ENCODE assay signal across 1 cellular context in the genomic region with DNA sequence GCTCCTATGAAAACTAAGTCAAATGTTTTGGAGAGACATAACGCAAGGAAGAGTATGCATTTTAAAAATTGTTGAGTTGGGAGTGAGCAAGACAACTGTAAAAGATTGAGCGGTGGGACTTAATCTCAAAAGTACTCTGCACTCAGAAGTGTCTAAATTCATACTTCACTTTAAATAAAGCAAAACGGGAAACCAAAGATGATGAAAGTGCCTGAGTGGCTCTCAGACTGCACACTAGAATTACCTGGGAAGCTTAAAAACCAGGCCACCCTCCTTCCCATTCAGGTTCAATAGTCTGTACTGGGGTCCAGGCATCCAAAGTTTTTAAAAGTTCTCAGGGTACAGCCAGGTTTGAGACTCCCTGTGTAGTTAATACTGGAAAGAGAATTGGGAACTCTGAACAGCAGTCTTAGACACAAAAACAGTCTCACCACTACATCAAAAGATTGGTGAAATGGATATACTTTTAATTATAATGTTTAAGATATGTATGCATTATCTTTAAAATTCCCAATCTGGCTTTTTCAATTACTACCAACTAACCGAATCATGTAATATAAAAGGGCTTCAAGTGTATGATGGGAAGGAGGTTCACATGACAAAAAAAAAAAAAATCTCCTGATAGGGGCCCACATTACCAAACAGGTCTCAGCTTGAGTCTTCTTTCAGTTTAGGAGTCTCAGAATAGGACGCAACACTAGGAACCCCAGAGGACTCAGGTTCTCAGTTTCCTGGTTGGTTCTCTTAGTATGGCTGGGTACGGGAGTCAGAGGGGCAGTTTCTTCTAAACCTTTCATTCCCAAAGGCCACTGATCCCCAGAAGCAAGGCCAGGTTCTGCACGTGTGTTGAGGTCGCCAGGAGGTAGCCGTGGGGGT.
TF ChIP-seq lines count a peak whose summit lies in the region.

No MANE protein-coding gene starts in this region.

TF ChIP-seq in HEK293, 187 proteins besides CTCF, POLR2A, EP300 and RAD21 (continued from another document):
- TF ChIP-seq ZNF10 (tag by site-specific recombination; IDR thresholded peaks at IDR 0.05) (no peak), ZXDB (tag by site-specific recombination; IDR thresholded peaks at IDR 0.05) (no peak), ZNF175 (tag by site-specific recombination; IDR thresholded peaks at IDR 0.05) (no peak), ZBTB21 (tag by site-specific recombination; IDR thresholded peaks at IDR 0.05) (no peak), SALL2 (tag by site-specific recombination; IDR thresholded peaks at IDR 0.05; ENCODE audit: borderline replicate concordance) (no peak), ZNF624 (tag by site-specific recombination; IDR thresholded peaks at IDR 0.05) (no peak), ZNF174 (tag by site-specific recombination; IDR thresholded peaks at IDR 0.05) (no peak), ZNF169 (tag by site-specific recombination; IDR thresholded peaks at IDR 0.05) (no peak), ZFP69B (tag by site-specific recombination; IDR thresholded peaks at IDR 0.05) (peak; percentile 81; the same call in 1 of the 2 replicates), ZNF48 (tag by site-specific recombination; IDR thresholded peaks at IDR 0.05) (no peak), IKZF3 (tag by site-specific recombination; IDR thresholded peaks at IDR 0.05) (no peak), ZSCAN16 (tag by site-specific recombination; IDR thresholded peaks at IDR 0.05) (no peak), ZNF623 (tag by site-specific recombination; IDR thresholded peaks at IDR 0.05) (no peak), SCRT2 (tag by site-specific recombination; IDR thresholded peaks at IDR 0.05) (no peak), ZNF76 (tag by site-specific recombination; IDR thresholded peaks at IDR 0.05; ENCODE audit: borderline replicate concordance, low read depth) (0 out of 2 replicates have a peak, but pooled peaks have one; percentile 17), ZBTB1 (tag by site-specific recombination; IDR thresholded peaks at IDR 0.05) (no peak), ZBTB8A (tag by site-specific recombination; IDR thresholded peaks at IDR 0.05) (no peak), ZNF138 (tag by site-specific recombination; IDR thresholded peaks at IDR 0.05; ENCODE audit: borderline replicate concordance) (no peak), ZNF112 (tag by site-specific recombination; IDR thresholded peaks at IDR 0.05) (no peak), ZNF335 (tag by site-specific recombination; conservative IDR thresholded peaks at IDR 0.05) (peak; percentile 40), MZF1 (tag by site-specific recombination; IDR thresholded peaks at IDR 0.05; ENCODE audit: borderline replicate concordance) (no peak), ZNF626 (tag by site-specific recombination; IDR thresholded peaks at IDR 0.05) (no peak)
- TF ChIP-seq, protein P1, sequence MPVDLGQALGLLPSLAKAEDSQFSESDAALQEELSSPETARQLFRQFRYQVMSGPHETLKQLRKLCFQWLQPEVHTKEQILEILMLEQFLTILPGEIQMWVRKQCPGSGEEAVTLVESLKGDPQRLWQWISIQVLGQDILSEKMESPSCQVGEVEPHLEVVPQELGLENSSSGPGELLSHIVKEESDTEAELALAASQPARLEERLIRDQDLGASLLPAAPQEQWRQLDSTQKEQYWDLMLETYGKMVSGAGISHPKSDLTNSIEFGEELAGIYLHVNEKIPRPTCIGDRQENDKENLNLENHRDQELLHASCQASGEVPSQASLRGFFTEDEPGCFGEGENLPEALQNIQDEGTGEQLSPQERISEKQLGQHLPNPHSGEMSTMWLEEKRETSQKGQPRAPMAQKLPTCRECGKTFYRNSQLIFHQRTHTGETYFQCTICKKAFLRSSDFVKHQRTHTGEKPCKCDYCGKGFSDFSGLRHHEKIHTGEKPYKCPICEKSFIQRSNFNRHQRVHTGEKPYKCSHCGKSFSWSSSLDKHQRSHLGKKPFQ (tag by site-specific recombination; IDR thresholded peaks at IDR 0.05) = no peak
- TF ChIP-seq, protein P2, sequence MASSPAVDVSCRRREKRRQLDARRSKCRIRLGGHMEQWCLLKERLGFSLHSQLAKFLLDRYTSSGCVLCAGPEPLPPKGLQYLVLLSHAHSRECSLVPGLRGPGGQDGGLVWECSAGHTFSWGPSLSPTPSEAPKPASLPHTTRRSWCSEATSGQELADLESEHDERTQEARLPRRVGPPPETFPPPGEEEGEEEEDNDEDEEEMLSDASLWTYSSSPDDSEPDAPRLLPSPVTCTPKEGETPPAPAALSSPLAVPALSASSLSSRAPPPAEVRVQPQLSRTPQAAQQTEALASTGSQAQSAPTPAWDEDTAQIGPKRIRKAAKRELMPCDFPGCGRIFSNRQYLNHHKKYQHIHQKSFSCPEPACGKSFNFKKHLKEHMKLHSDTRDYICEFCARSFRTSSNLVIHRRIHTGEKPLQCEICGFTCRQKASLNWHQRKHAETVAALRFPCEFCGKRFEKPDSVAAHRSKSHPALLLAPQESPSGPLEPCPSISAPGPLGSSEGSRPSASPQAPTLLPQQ (tag by site-specific recombination; IDR thresholded peaks at IDR 0.05) = peak; percentile 91
- TF ChIP-seq, protein P3, sequence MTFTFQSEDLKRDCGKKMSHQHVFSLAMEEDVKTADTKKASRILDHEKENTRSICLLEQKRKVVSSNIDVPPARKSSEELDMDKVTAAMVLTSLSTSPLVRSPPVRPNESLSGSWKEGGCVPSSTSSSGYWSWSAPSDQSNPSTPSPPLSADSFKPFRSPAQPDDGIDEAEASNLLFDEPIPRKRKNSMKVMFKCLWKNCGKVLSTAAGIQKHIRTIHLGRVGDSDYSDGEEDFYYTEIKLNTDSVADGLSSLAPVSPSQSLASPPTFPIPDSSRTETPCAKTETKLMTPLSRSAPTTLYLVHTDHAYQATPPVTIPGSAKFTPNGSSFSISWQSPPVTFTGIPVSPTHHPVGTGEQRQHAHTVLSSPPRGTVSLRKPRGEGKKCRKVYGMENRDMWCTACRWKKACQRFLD (tag by site-specific recombination; IDR thresholded peaks at IDR 0.05) = no peak
- TF ChIP-seq, protein P4, sequence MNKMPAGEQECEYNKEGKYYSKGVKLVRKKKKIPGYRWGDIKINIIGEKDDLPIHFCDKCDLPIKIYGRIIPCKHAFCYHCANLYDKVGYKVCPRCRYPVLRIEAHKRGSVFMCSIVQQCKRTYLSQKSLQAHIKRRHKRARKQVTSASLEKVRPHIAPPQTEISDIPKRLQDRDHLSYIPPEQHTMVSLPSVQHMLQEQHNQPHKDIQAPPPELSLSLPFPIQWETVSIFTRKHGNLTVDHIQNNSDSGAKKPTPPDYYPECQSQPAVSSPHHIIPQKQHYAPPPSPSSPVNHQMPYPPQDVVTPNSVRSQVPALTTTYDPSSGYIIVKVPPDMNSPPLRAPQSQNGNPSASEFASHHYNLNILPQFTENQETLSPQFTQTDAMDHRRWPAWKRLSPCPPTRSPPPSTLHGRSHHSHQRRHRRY (tag by site-specific recombination; IDR thresholded peaks at IDR 0.05) = no peak
- TF ChIP-seq, protein P5, sequence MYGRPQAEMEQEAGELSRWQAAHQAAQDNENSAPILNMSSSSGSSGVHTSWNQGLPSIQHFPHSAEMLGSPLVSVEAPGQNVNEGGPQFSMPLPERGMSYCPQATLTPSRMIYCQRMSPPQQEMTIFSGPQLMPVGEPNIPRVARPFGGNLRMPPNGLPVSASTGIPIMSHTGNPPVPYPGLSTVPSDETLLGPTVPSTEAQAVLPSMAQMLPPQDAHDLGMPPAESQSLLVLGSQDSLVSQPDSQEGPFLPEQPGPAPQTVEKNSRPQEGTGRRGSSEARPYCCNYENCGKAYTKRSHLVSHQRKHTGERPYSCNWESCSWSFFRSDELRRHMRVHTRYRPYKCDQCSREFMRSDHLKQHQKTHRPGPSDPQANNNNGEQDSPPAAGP (tag by site-specific recombination; IDR thresholded peaks at IDR 0.05) = no peak
